ENCODE assay signal across 22 cellular contexts in the genomic region with DNA sequence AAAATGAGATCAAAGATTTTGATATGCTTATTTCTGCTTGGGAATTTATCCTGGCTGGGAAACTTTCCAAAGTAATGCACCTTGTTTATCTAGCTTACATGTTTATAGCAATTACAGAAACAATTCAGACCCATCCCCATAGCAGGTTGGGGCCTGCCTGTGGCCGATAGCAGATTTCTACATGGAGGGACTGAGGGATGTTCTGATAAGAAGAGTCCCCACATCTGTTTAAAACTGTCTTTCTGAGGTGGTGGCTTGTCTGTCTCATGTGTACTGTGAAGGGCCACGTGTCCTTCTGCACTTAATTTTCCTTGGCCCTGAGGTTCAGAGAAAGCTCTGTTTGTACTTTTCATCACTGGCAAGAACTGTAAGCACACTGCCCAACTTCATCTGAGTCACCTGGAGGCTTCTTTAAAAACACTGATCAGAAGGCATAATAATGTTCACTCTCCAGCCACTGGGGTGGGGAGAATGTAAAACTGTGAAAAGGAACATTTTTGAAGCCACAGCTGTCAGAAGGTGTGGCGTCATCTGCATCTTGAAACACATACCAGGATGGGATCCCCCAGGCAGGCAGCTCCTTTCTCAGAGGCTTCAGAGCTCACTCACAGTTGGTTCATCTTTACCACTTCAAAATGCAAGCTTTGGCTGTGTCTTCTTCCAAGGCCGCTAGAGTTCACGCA.
A peak's percentile ranks its signal among the peaks of the same experiment; 100 is the strongest.
DNase-seq lines count a peak whose midpoint lies in the region; ATAC-seq and TF ChIP-seq lines count a peak whose summit lies in the region.
"Had no signal": no experiment of that assay in that cellular context is flagged by ENCODE, and none has a peak within 500 bp of the region (broad histone marks: within the 10 kb centered on the region; RNA-seq: fewer than 3 reads in every experiment).

No MANE protein-coding gene starts in this region.

- intact Hi-C loops in prostate gland (cut with DNase I) = no loop called here
- intact Hi-C loops in CD8-positive, alpha-beta T cell (cut with DNase I, micrococcal nuclease) = no loop called here

- CTCF ChIA-PET in CD8-positive, alpha-beta T cell (lab: Charles Lee) = no interaction called here

- H3K36me3 Mint-ChIP-seq in HFFc6 (ENCODE audit: low read depth) = peaks cover 84% of the 10 kb centered on the region
- no peaks in the 10 kb centered on the region for H3K36me3 Mint-ChIP-seq in CD8-positive, alpha-beta T cell
- H3K36me3 Mint-ChIP-seq: activated naive CD8-positive, alpha-beta T cell treated with anti-CD3 and anti-CD28 coated beads, Interleukin-2, amount 10 ng/mL, durations not matched to agents 7 days and 5 days; naive thymus-derived CD8-positive, alpha-beta T cell had no signal

- H3K4me3 Mint-ChIP-seq in HFFc6 = no peak overlapping the region
- H3K4me3 Mint-ChIP-seq in CD8-positive, alpha-beta T cell = no peak overlapping the region
- H3K4me3 Mint-ChIP-seq: activated CD4-positive, alpha-beta memory T cell treated with anti-CD3 and anti-CD28 coated beads, Interleukin-2, amount 10 ng/mL, durations not matched to agents 7 days and 5 days; activated naive CD8-positive, alpha-beta T cell treated with anti-CD3 and anti-CD28 coated beads, Interleukin-2, amount 10 ng/mL, durations not matched to agents 7 days and 5 days; activated T-cell treated with anti-CD3 and anti-CD28 coated beads, Interleukin-2, amount 50 U/mL, for 24 hours; naive thymus-derived CD8-positive, alpha-beta T cell; WTC11 had no signal

- no peak for TF ChIP-seq POLR2A in prostate gland (IDR thresholded peaks at IDR 0.05)

- 49% methylated on average over 5 of the region's 5 CpGs for whole genome bisulfite sequencing in prostate gland

- H3K27ac ChIP-seq in prostate gland = no peak overlapping the region
- no peak overlapping the region for H3K27ac ChIP-seq in CD8-positive, alpha-beta T cell (ENCODE audit: low read depth, low read length)
- H3K27ac ChIP-seq: brain microvascular endothelial cell, parathyroid adenoma had no signal

- DNase-seq in GM03348 (ENCODE audit: low spot score) (peak; percentile 16), HFFc6 (no peak), epithelial cell of esophagus (ENCODE audit: low read depth) (peak; percentile 40), prostate gland (ENCODE audit: low spot score) (peak; percentile 17), ecto neural progenitor cell (ENCODE audit: low spot score) (no peak)
- DNase-seq in activated effector memory CD4-positive, alpha-beta T cell treated with anti-CD3 and anti-CD28 coated beads, Interleukin-2, amount 50 U/mL, for 16 hours = no peak
- no peak for DNase-seq in CD8-positive, alpha-beta T cell
- DNase-seq: activated CD4-positive, alpha-beta memory T cell treated with anti-CD3 and anti-CD28 coated beads, Interleukin-2, amount 10 ng/mL, durations not matched to agents 7 days and 5 days; activated naive CD8-positive, alpha-beta T cell treated with anti-CD3 and anti-CD28 coated beads, Interleukin-2, amount 10 ng/mL, durations not matched to agents 7 days and 5 days; activated T-cell treated with anti-CD3 and anti-CD28 coated beads, Interleukin-2, amount 50 U/mL, for 24 hours; brain microvascular endothelial cell; DMS79 treated with DMSO at 0.1 percent for 48 hours; head of caudate nucleus; left colon; naive thymus-derived CD8-positive, alpha-beta T cell; NCI-H1694; NCI-H2171; NCI-H526; RPMI8226; testis had no signal

- H3K27me3 Mint-ChIP-seq in HFFc6 (ENCODE audit: insufficient read depth) = no peaks in the 10 kb centered on the region; the same call in 1 of the 2 replicates
- H3K27me3 Mint-ChIP-seq in CD8-positive, alpha-beta T cell (ENCODE audit: low read depth) = peaks cover 13% of the 10 kb centered on the region

- H3K27me3 ChIP-seq in prostate gland (replicated peaks; ENCODE audit: insufficient read depth) = no peaks in the 10 kb centered on the region
- no peaks in the 10 kb centered on the region for H3K27me3 ChIP-seq in CD8-positive, alpha-beta T cell (ENCODE audit: insufficient read depth, low read length)
- H3K27me3 ChIP-seq: brain microvascular endothelial cell, testis had no signal

- no peak for ATAC-seq in CD8-positive, alpha-beta T cell
- ATAC-seq: left colon; naive thymus-derived CD8-positive, alpha-beta T cell; WTC11 had no signal

- H3K4me1 Mint-ChIP-seq in HFFc6 (ENCODE audit: low read depth) = peaks cover 48% of the 10 kb centered on the region
- no peaks in the 10 kb centered on the region for H3K4me1 Mint-ChIP-seq in CD8-positive, alpha-beta T cell (ENCODE audit: low read depth)
- H3K4me1 Mint-ChIP-seq: activated CD4-positive, alpha-beta memory T cell treated with anti-CD3 and anti-CD28 coated beads, Interleukin-2, amount 10 ng/mL, durations not matched to agents 7 days and 5 days; activated naive CD8-positive, alpha-beta T cell treated with anti-CD3 and anti-CD28 coated beads, Interleukin-2, amount 10 ng/mL, durations not matched to agents 7 days and 5 days had no signal

- H3K9me3 Mint-ChIP-seq in HFFc6 = no peaks in the 10 kb centered on the region
- H3K9me3 Mint-ChIP-seq in CD8-positive, alpha-beta T cell = no peaks in the 10 kb centered on the region
- H3K9me3 Mint-ChIP-seq: activated CD4-positive, alpha-beta memory T cell treated with anti-CD3 and anti-CD28 coated beads, Interleukin-2, amount 10 ng/mL, durations not matched to agents 7 days and 5 days; activated naive CD8-positive, alpha-beta T cell treated with anti-CD3 and anti-CD28 coated beads, Interleukin-2, amount 10 ng/mL, durations not matched to agents 7 days and 5 days; activated T-cell treated with anti-CD3 and anti-CD28 coated beads, Interleukin-2, amount 50 U/mL, for 24 hours; naive thymus-derived CD8-positive, alpha-beta T cell; WTC11 had no signal

- no peaks in the 10 kb centered on the region for H3K36me3 ChIP-seq in prostate gland
- H3K36me3 ChIP-seq in CD8-positive, alpha-beta T cell (ENCODE audit: insufficient read depth, low read length) = no peaks in the 10 kb centered on the region

- no peaks in the 10 kb centered on the region for H3K9me3 ChIP-seq in prostate gland
- no peaks in the 10 kb centered on the region for H3K9me3 ChIP-seq in CD8-positive, alpha-beta T cell (ENCODE audit: low read length)
- H3K9me3 ChIP-seq: testis had no signal

- POLR2A ChIA-PET in CD8-positive, alpha-beta T cell (lab: Charles Lee) = no interaction called here

- H3K4me3 ChIP-seq in epithelial cell of esophagus (ENCODE audit: low read length) = no peak overlapping the region
- H3K4me3 ChIP-seq in prostate gland = no peak overlapping the region
- no peak overlapping the region for H3K4me3 ChIP-seq in CD8-positive, alpha-beta T cell (ENCODE audit: low read depth, low read length)
- H3K4me3 ChIP-seq: testis had no signal

- TF ChIP-seq CTCF in HFFc6 (IDR thresholded peaks at IDR 0.05) (no peak), epithelial cell of esophagus (IDR thresholded peaks at IDR 0.05; ENCODE audit: insufficient read depth, low read depth, low read length, missing control alignments) (no peak), prostate gland (IDR thresholded peaks at IDR 0.05) (peak in 1 of 4 experiments; percentile 6)
- no peak for TF ChIP-seq CTCF in CD8-positive, alpha-beta T cell (IDR thresholded peaks at IDR 0.05)

- peak overlapping the region; percentile 36; the same call in 1 of the 2 replicates for H3K27ac Mint-ChIP-seq in HFFc6
- no peak overlapping the region for H3K27ac Mint-ChIP-seq in CD8-positive, alpha-beta T cell
- H3K27ac Mint-ChIP-seq: activated CD4-positive, alpha-beta memory T cell treated with anti-CD3 and anti-CD28 coated beads, Interleukin-2, amount 10 ng/mL, durations not matched to agents 7 days and 5 days; activated naive CD8-positive, alpha-beta T cell treated with anti-CD3 and anti-CD28 coated beads, Interleukin-2, amount 10 ng/mL, durations not matched to agents 7 days and 5 days; activated T-cell treated with anti-CD3 and anti-CD28 coated beads, Interleukin-2, amount 50 U/mL, for 24 hours; naive thymus-derived CD8-positive, alpha-beta T cell; WTC11 had no signal

- H3K4me1 ChIP-seq in prostate gland (replicated peaks) = no peaks in the 10 kb centered on the region
- H3K4me1 ChIP-seq in CD8-positive, alpha-beta T cell (ENCODE audit: insufficient read depth, low read length) = no peaks in the 10 kb centered on the region
- H3K4me1 ChIP-seq: parathyroid adenoma had no signal

Comparison
In these comparisons a context has a peak if more than half of its experiments do, and no peak if none do; other contexts are left out.
1. DNase-seq: peak in GM03348 (single experiment), epithelial cell of esophagus (single experiment) and prostate gland (single experiment); none in HFFc6 (single experiment), activated effector memory CD4-positive, alpha-beta T cell treated with anti-CD3 and anti-CD28 coated beads, Interleukin-2, amount 50 U/mL, for 16 hours (single experiment), ecto neural progenitor cell (single experiment) and CD8-positive, alpha-beta T cell (0 of 7).